8 cellular contexts compared by ENCODE assay signal in the genomic region with DNA sequence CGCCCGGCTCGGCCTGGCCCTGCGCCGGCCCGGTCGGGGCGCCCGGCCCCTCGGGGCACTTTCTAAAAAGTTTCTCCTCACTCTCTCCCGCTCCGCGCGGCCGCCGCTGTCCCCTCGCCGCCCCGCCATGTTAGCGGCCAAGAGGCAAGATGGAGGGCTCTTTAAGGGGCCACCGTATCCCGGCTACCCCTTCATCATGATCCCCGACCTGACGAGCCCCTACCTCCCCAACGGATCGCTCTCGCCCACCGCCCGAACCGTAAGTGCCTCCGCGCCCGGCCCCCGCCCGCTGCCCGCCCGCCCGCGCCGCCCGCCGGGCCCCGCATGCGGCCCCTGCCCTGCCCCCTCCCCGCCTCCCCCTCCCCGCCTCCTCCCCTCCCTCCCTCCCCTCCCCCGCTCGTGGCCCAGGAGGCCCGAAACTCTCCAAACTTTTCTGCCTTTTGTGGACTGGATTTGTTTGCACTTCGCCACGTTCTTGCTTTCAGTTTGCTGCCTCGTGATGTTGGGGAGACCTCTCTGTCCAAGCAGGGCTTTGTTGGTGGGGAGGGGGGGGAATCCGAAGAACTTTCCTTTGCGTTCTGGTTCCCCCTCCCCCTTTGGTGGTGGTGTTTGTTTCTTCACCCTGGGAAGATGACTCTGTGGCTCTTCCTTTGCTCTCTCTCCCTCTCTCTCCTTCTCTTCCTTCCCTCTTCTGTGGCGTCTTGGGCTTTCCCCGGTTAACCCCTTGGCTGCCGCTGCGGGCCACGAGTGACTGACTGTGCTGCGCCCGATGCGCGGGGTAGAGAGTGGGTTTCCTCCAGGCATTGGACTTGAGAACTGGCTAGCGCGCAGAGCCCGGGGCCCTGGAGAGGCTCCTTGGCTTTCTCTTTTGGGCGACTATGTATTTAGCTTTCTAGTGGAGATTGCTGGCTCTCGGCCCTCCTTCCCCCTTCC. TPM values are rescaled to one million over a fixed set of nuclear protein-coding genes. Genes with fewer than 3 reads are reported as not detected.
DNase-seq lines count a peak whose midpoint lies in the region; ATAC-seq, FAIRE-seq and TF ChIP-seq lines count a peak whose summit lies in the region.

No MANE protein-coding gene starts in this region.

- no peak for TF ChIP-seq CTCF in progenitor cell of endocrine pancreas (IDR thresholded peaks at IDR 0.05; ENCODE audit: unreplicated experiment)

- DNase-seq in Right ventricle myocardium inferior (ENCODE audit: missing footprints) (peak; percentile 74), cardiac septum (ENCODE audit: low spot score) (no peak), SIG-M5 treated with dmso at 0.1 percent for 504 hours (lab: John Stamatoyannopoulos, UW; ENCODE audit: unreplicated experiment) (peak; percentile 74), amniotic epithelial cell (ENCODE audit: low read depth) (peak; percentile 88), left ventricle myocardium superior (peak; percentile 65), progenitor cell of endocrine pancreas (ENCODE audit: low spot score, unreplicated experiment) (peak; percentile 37), GM12891 (ENCODE audit: insufficient read length, low spot score) (no peak)

- TF ChIP-seq POLR2A in GM12891 (IDR thresholded peaks at IDR 0.05; ENCODE audit: low read depth, low read length) = no peak

- H3K4me3 Mint-ChIP-seq in progenitor cell of endocrine pancreas (ENCODE audit: low read depth) = peak overlapping the region; percentile 97

- H3K9me3 Mint-ChIP-seq in progenitor cell of endocrine pancreas (ENCODE audit: low read depth) = no peaks in the 10 kb centered on the region

- H3K27ac Mint-ChIP-seq in progenitor cell of endocrine pancreas = peak overlapping the region; percentile 99

- no peak for FAIRE-seq in GM12891 (lab: Jason Lieb, UNC)

- ATAC-seq in Right ventricle myocardium inferior (peak; percentile 15), left ventricle myocardium superior (peak; percentile 28), HG03045 (IDR thresholded peaks at IDR 0.05; ENCODE audit: unreplicated experiment) (no peak)

- intact Hi-C loops in Right ventricle myocardium inferior (cut with DNase I) = loop anchor here (2.0 to 5.0 kb wide), 3 partner anchors 111 to 431 kb away; no protein-coding TSS in a partner anchor
- intact Hi-C loops in cardiac septum (cut with DNase I) = loop anchor here (5.0 kb wide), 3 partner anchors 101 to 176 kb away; no protein-coding TSS in a partner anchor
- intact Hi-C loops in left ventricle myocardium superior (cut with micrococcal nuclease) = no loop called here

- H3K27me3 Mint-ChIP-seq in progenitor cell of endocrine pancreas = no peaks in the 10 kb centered on the region

- H3K4me1 Mint-ChIP-seq in progenitor cell of endocrine pancreas (ENCODE audit: low read depth) = peaks cover 55% of the 10 kb centered on the region

- H3K36me3 Mint-ChIP-seq in progenitor cell of endocrine pancreas (ENCODE audit: insufficient read depth) = peaks cover 2% of the 10 kb centered on the region

TF ChIP-seq in GM12891, 5 proteins besides CTCF, POLR2A, EP300 and RAD21:
- no peak for TF ChIP-seq POU2F2 (IDR thresholded peaks at IDR 0.05; ENCODE audit: low read depth, low read length)
- no peak for TF ChIP-seq SPI1 (IDR thresholded peaks at IDR 0.05; ENCODE audit: low read depth, low read length)
- TF ChIP-seq TAF1 (IDR thresholded peaks at IDR 0.05; ENCODE audit: low read depth, low read length) = no peak
- no peak for TF ChIP-seq PAX5 (IDR thresholded peaks at IDR 0.05; ENCODE audit: insufficient read depth, low read length, severe bottlenecking)
- TF ChIP-seq POLR2AphosphoS5 (IDR thresholded peaks at IDR 0.05; ENCODE audit: low read depth, low read length) = no peak

RNA-seq across cellular contexts. Expression of a gene that starts 1.6 kb away (rescaled TPM):
- total RNA-seq in Right ventricle myocardium inferior (12.4 TPM), cardiac septum (11.7 TPM), left ventricle myocardium superior (13.5 TPM), progenitor cell of endocrine pancreas (103 and 109 TPM in 2 replicates)
- polyA plus RNA-seq in GM12891 (2012; ENCODE audit: low read depth, missing spikeins) = 0.53 TPM

Comparison
In these comparisons a context has a peak if more than half of its experiments do, and no peak if none do; other contexts are left out.
1. DNase-seq: peak in Right ventricle myocardium inferior (single experiment), SIG-M5 treated with dmso at 0.1 percent for 504 hours (single experiment), amniotic epithelial cell (single experiment), left ventricle myocardium superior (single experiment) and progenitor cell of endocrine pancreas (single experiment); none in cardiac septum (single experiment) and GM12891 (single experiment).